1 cellular context compared by ENCODE assay signal in the genomic region with DNA sequence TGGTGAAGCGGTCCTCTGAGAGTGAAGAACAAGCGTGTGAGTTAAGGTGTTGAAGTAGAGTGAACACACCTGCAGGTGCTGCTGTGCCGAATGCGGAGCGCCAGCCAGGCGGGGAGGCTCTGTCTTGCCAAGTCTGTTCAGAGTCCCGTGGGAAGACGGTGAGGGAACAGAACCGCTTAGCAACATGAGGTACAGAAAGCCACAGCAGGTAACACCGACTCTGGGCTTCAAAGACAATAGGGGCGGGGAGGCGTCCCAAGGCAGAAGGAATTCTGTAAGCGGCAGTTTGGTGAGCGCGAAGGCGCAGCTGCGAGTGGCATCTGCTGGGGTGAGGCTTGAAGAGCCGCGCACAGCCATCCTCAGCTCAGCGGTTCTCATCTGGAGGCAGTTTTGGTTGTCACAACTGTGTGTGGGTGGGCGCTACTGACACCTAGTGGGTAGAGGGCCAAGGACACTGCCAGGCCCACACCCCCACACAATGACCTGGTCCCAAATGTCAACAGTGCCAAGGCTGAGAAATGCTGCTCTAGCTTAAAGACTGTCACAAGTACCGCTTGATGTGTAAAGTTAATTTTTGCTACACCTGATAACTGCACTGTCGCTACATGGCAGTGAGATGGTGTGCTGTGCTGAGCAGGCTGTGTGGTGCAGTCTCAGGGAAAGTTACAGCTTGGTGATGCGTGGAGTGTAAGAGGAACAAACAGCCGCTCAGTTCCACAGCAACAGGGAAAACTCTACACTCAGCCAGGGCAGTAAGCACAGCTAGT.
TF ChIP-seq lines count a peak whose summit lies in the region.

No MANE protein-coding gene starts in this region.

TF ChIP-seq in HepG2, 621 proteins besides CTCF, POLR2A, EP300 and RAD21 (continued from another document):
- TF ChIP-seq, protein P1, sequence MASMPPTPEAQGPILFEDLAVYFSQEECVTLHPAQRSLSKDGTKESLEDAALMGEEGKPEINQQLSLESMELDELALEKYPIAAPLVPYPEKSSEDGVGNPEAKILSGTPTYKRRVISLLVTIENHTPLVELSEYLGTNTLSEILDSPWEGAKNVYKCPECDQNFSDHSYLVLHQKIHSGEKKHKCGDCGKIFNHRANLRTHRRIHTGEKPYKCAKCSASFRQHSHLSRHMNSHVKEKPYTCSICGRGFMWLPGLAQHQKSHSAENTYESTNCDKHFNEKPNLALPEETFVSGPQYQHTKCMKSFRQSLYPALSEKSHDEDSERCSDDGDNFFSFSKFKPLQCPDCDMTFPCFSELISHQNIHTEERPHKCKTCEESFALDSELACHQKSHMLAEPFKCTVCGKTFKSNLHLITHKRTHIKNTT (CRISPR knock-in tag; IDR thresholded peaks at IDR 0.05), result no peak
- TF ChIP-seq CHCHD3 (CRISPR knock-in tag; IDR thresholded peaks at IDR 0.05) (0 out of 2 replicates have a peak, but pooled peaks have one; percentile 43), TEAD3 (CRISPR knock-in tag; optimal IDR thresholded peaks at IDR 0.05; ENCODE audit: borderline replicate concordance) (no peak), KDM1A (CRISPR knock-in tag; IDR thresholded peaks at IDR 0.05) (no peak), GPN1 (CRISPR knock-in tag; IDR thresholded peaks at IDR 0.05; ENCODE audit: borderline replicate concordance) (no peak), SALL1 (CRISPR knock-in tag; IDR thresholded peaks at IDR 0.05) (0 out of 2 replicates have a peak, but pooled peaks have one; percentile 26), FOXA1 (IDR thresholded peaks at IDR 0.05) (no peak), FOXA1 (CRISPR knock-in tag; IDR thresholded peaks at IDR 0.05) (peak; percentile 77; the same call in 1 of the 2 replicates), SRSF4 (IDR thresholded peaks at IDR 0.05; ENCODE audit: low read depth, low read length, poor library complexity, severe bottlenecking) (no peak), MTF1 (CRISPR knock-in tag; IDR thresholded peaks at IDR 0.05) (no peak), NBN (conservative IDR thresholded peaks at IDR 0.05) (no peak), ZNF451 (CRISPR knock-in tag; IDR thresholded peaks at IDR 0.05) (no peak), ZNF292 (CRISPR knock-in tag; IDR thresholded peaks at IDR 0.05; ENCODE audit: borderline replicate concordance, low read depth) (no peak), ZNF101 (CRISPR knock-in tag; IDR thresholded peaks at IDR 0.05; ENCODE audit: borderline replicate concordance, low read depth) (no peak), ZBTB38 (CRISPR knock-in tag; IDR thresholded peaks at IDR 0.05) (peak; percentile 68; the same call in 1 of the 2 replicates), ZNF549 (CRISPR knock-in tag; IDR thresholded peaks at IDR 0.05) (no peak), ZNF143 (CRISPR knock-in tag; IDR thresholded peaks at IDR 0.05) (no peak), NR2F6 (IDR thresholded peaks at IDR 0.05) (no peak), NR2F6 (CRISPR knock-in tag; IDR thresholded peaks at IDR 0.05) (peak; percentile 28; the same call in 1 of the 2 replicates), REPIN1 (CRISPR knock-in tag; IDR thresholded peaks at IDR 0.05; ENCODE audit: borderline replicate concordance, low read depth) (0 out of 2 replicates have a peak, but pooled peaks have one; percentile 19), ZNF570 (CRISPR knock-in tag; IDR thresholded peaks at IDR 0.05; ENCODE audit: borderline replicate concordance) (no peak), ESRRA (CRISPR knock-in tag; IDR thresholded peaks at IDR 0.05; ENCODE audit: low read depth) (no peak), ZSCAN31 (CRISPR knock-in tag; IDR thresholded peaks at IDR 0.05; ENCODE audit: low read depth) (no peak), SMAD9 (CRISPR knock-in tag; IDR thresholded peaks at IDR 0.05) (no peak), MAFK (conservative IDR thresholded peaks at IDR 0.05 in 1 of 2, IDR thresholded peaks at IDR 0.05 in 1 of 2; ENCODE audit: low read length in 2 of 2) (no peak)
- TF ChIP-seq, protein P2, sequence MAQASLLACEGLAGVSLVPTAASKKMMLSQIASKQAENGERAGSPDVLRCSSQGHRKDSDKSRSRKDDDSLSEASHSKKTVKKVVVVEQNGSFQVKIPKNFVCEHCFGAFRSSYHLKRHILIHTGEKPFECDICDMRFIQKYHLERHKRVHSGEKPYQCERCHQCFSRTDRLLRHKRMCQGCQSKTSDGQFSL (CRISPR knock-in tag; IDR thresholded peaks at IDR 0.05), result peak; percentile 96
- TF ChIP-seq, protein P3, sequence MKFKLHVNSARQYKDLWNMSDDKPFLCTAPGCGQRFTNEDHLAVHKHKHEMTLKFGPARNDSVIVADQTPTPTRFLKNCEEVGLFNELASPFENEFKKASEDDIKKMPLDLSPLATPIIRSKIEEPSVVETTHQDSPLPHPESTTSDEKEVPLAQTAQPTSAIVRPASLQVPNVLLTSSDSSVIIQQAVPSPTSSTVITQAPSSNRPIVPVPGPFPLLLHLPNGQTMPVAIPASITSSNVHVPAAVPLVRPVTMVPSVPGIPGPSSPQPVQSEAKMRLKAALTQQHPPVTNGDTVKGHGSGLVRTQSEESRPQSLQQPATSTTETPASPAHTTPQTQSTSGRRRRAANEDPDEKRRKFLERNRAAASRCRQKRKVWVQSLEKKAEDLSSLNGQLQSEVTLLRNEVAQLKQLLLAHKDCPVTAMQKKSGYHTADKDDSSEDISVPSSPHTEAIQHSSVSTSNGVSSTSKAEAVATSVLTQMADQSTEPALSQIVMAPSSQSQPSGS (CRISPR knock-in tag; IDR thresholded peaks at IDR 0.05), result no peak
- TF ChIP-seq, protein P4, sequence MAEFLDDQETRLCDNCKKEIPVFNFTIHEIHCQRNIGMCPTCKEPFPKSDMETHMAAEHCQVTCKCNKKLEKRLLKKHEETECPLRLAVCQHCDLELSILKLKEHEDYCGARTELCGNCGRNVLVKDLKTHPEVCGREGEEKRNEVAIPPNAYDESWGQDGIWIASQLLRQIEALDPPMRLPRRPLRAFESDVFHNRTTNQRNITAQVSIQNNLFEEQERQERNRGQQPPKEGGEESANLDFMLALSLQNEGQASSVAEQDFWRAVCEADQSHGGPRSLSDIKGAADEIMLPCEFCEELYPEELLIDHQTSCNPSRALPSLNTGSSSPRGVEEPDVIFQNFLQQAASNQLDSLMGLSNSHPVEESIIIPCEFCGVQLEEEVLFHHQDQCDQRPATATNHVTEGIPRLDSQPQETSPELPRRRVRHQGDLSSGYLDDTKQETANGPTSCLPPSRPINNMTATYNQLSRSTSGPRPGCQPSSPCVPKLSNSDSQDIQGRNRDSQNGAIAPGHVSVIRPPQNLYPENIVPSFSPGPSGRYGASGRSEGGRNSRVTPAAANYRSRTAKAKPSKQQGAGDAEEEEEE (CRISPR knock-in tag; IDR thresholded peaks at IDR 0.05; ENCODE audit: borderline replicate concordance), result no peak
TF ChIP-seq in HepG2: peak in this region for 18.
